Comparison of ENCODE assay signal across 10 cellular contexts in genomic region chr1:37865348-37866119, GRCh38. TPM values are rescaled to one million over a fixed set of nuclear protein-coding genes. Genes with fewer than 3 reads are reported as not detected.
DNase-seq lines count a peak whose midpoint lies in the region; ATAC-seq, FAIRE-seq and TF ChIP-seq lines count a peak whose summit lies in the region.
"Had no signal": no experiment of that assay in that cellular context is flagged by ENCODE, and none has a peak within 500 bp of the region (broad histone marks: within the 10 kb centered on the region; RNA-seq: fewer than 3 reads in every experiment).

No MANE protein-coding gene starts in this region.

- ATAC-seq in K562 = peak; percentile 15; the same call in 2 of the 3 replicates

- peaks cover 9 to 16% of the 10 kb centered on the region in 2 experiments; a peak in 4 of 5 replicates for H3K4me1 ChIP-seq in K562 (replicated peaks in 1 of 2; ENCODE audit: control insufficient read depth in 2 of 2, insufficient read depth in 2 of 2, low read length in 2 of 2)

- in situ Hi-C loops in K562 (cut with MboI) = no loop called here

- no peak for FAIRE-seq in K562 (lab: Jason Lieb, UNC)

- TF ChIP-seq CTCF in K562 (IDR thresholded peaks at IDR 0.05 in 2 of 3, conservative IDR thresholded peaks at IDR 0.05 in 1 of 3; ENCODE audit: insufficient read depth in 2 of 3, low read depth in 1 of 3, low read length in 3 of 3) = no peak

- H3K4me2 ChIP-seq in K562 (ENCODE audit: insufficient read depth, low read length) = no peak overlapping the region
- H3K4me2 ChIP-seq: KMS-11 had no signal

- H3K27ac ChIP-seq in K562 (ENCODE audit: extremely low read depth, low read depth, low read length) = peak overlapping the region; percentile 45; the same call in 2 of the 3 replicates
- H3K27ac ChIP-seq: KMS-11, VCaP had no signal

- no peaks in the 10 kb centered on the region for H4K20me1 ChIP-seq in K562 (replicated peaks; ENCODE audit: control insufficient read depth, insufficient read depth, low read length)

- POLR2A ChIA-PET in K562 (lab: Yijun Ruan, JAX) = interaction anchor here (0.6 to 1.3 kb wide), 3 partner anchors 10 to 70 kb away, joined by 3 to 6 read pairs (median 4); no protein-coding TSS in a partner anchor

- H2AFZ ChIP-seq in K562 (ENCODE audit: low read depth, low read length) = no peak overlapping the region

- no peaks in the 10 kb centered on the region for H3K9me1 ChIP-seq in K562 (ENCODE audit: control insufficient read depth, insufficient read depth, low read length)

- H3K79me2 ChIP-seq in K562 (ENCODE audit: control insufficient read depth, insufficient read depth, low read length) = no peaks in the 10 kb centered on the region

- DNase-seq in GM04504 (ENCODE audit: low read depth) (peak; percentile 9), NCI-H460 (ENCODE audit: extremely low read depth, low read depth) (peak; percentile 53), K562 (ENCODE audit: extremely low read depth in 1 of 4, low spot score in 3 of 4) (peak in 1 of 4 experiments; percentile 30), SK-N-DZ (ENCODE audit: low spot score) (no peak), pons (ENCODE audit: low spot score) (no peak), NCI-H2081 treated with DMSO at 0.1 percent for 48 hours (lab: John Stamatoyannopoulos, UW) (no peak)
- DNase-seq in stimulated activated CD4-positive, alpha-beta T cell treated with anti-CD3 and anti-CD28 coated beads, Interleukin-4, amount 100 ng/mL, for 1 hour = peak; percentile 22
- DNase-seq: nephron progenitor cell had no signal

- peaks cover 63% of the 10 kb centered on the region for H3K36me3 ChIP-seq in K562 (ENCODE audit: control insufficient read depth, insufficient read depth, low read length)

- TF ChIP-seq POLR2A in K562 (conservative IDR thresholded peaks at IDR 0.05) = no peak

- TF ChIP-seq RAD21 in K562 (CRISPR knock-in tag; conservative IDR thresholded peaks at IDR 0.05 in 1 of 2, IDR thresholded peaks at IDR 0.05 in 1 of 2) = no peak

- no peaks in the 10 kb centered on the region for H3K9me3 ChIP-seq in K562 (replicated peaks; ENCODE audit: control insufficient read depth, insufficient read depth, low read depth, low read length)

- H3K27me3 ChIP-seq in K562 (ENCODE audit: control insufficient read depth in 2 of 2, insufficient read depth in 2 of 2, low read length in 2 of 2) = no peaks in the 10 kb centered on the region; a peak in 1 of 5 replicates

- H3K4me3 ChIP-seq in K562 = no peak overlapping the region

- 55% methylated on average over 6 of the region's 6 CpGs for WGBS in K562 (ENCODE audit: insufficient coverage, low coverage, missing lambda C conversion rate)

- peak overlapping the region in 1 of 2 experiments; percentile 7; a peak in 3 of 4 replicates for H3K9ac ChIP-seq in K562 (ENCODE audit: insufficient read depth in 1 of 2, low read depth in 2 of 2, low read length in 2 of 2)
- H3K9ac ChIP-seq: KMS-11 had no signal

- intact Hi-C loops in K562 (cut with micrococcal nuclease) = no loop called here

- TF ChIP-seq EP300 in K562 (IDR thresholded peaks at IDR 0.05; ENCODE audit: low read length) = no peak

- CTCF ChIA-PET in K562 (lab: Yijun Ruan, JAX; ENCODE audit: low intra/inter-chr PET ratio) = interaction anchor here (0.6 kb wide), 1 partner anchor 100 kb away, joined by 3 read pairs; no protein-coding TSS in a partner anchor

- BruUV-seq in K562 (replicated peaks; lab: Mats Ljungman, UMichigan) = no TSS peak

TF ChIP-seq in K562, 482 proteins besides CTCF, POLR2A, EP300 and RAD21 (continues in another document):
- peak; percentile 84 for TF ChIP-seq CEBPG (CRISPR knock-in tag; IDR thresholded peaks at IDR 0.05)
- TF ChIP-seq CEBPG (tag; conservative IDR thresholded peaks at IDR 0.05 in 1 of 2, IDR thresholded peaks at IDR 0.05 in 1 of 2) = peak in 1 of 2 experiments; percentile 88; a peak in 2 of 4 replicates
- TF ChIP-seq ARID2 (IDR thresholded peaks at IDR 0.05) = no peak
- no peak for TF ChIP-seq NR0B1 (IDR thresholded peaks at IDR 0.05; ENCODE audit: partially characterized antibody)

RNA-seq across cellular contexts. Expression of gene MTF1, which starts 6.1 kb away (rescaled TPM):
- total RNA-seq in NCI-H460 (2014; rRNA removed; shearing (Covaris generic)) = 2.6 and 2.9 TPM in 2 replicates
- polyA plus RNA-seq in NCI-H460 (2014; cell fraction: nucleus; rRNA removed) = 2.7 and 3.2 TPM in 2 replicates
- total RNA-seq in K562 (2011; cell fraction: chromatin; rRNA removed; ENCODE audit: low replicate concordance) = 31.8 and 48.9 TPM in 2 replicates
- 9.0 and 9.3 TPM in 2 replicates for total RNA-seq in K562 (2011; cell fraction: nucleolus; rRNA removed)
- total RNA-seq in K562 (2011; cell fraction: nucleoplasm; rRNA removed) = 11.7 and 13.0 TPM in 2 replicates
- total RNA-seq in K562 (2014; rRNA removed) (1.1 and 2.6 TPM in 2 replicates), K562 (2014; rRNA removed; fragmentation: Illumina TruSeq; extraction: Trizol) (6.7 and 7.1 TPM in 2 replicates), K562 (2015; rRNA removed; fragmentation: Illumina TruSeq; extraction: Trizol) (4.3 and 4.4 TPM in 2 replicates), K562 (2021) (11.3 and 12.2 TPM in 2 replicates)
- polyA plus RNA-seq in K562 (2011; rRNA removed) (4.8 and 5.1 TPM in 2 replicates), K562 (2014; fragmentation: Illumina TruSeq; extraction: Trizol) (5.2 and 6.1 TPM in 2 replicates), K562 (2014; fragmentation: Nextera tagmentation; extraction: Ambion mirVana) (1 to 10 TPM; 1.9 to 2.4 TPM), K562 (2014; rRNA removed) (2.9 and 3.6 TPM in 2 replicates)
- polyA plus RNA-seq in K562 (2011; cell fraction: cytosol; rRNA removed) = 3.1 and 4.5 TPM in 2 replicates
- polyA plus RNA-seq in K562 (2011; cell fraction: nucleus; rRNA removed) = 5.0 and 7.5 TPM in 2 replicates
- 2.3 and 5.2 TPM in 2 replicates for polyA plus RNA-seq in K562 (2012)
- polyA minus RNA-seq in K562 (2011; rRNA and poly(A)+ RNA removed) = 16.1 and 36.5 TPM in 2 replicates
- 2.8 and 3.1 TPM in 2 replicates for polyA minus RNA-seq in K562 (2011; cell fraction: cytosol; rRNA and poly(A)+ RNA removed)
- 3.2 and 6.2 TPM in 2 replicates for polyA minus RNA-seq in K562 (2011; cell fraction: nucleus; rRNA and poly(A)+ RNA removed)
- 1.8 TPM in 2 replicates for polyA plus RNA-seq in SK-N-DZ (2014; cell fraction: cytosol; rRNA removed)
- polyA plus RNA-seq in SK-N-DZ (2014; cell fraction: nucleus; rRNA removed) = 0.76 and 2.6 TPM in 2 replicates

RNA-seq across cellular contexts. Expression of gene YRDC, which starts 57.5 kb away (rescaled TPM):
- total RNA-seq in NCI-H460 (2014; rRNA removed; shearing (Covaris generic)) = 39.3 and 45.6 TPM in 2 replicates
- polyA plus RNA-seq in NCI-H460 (2014; cell fraction: nucleus; rRNA removed) = 31.2 and 33.0 TPM in 2 replicates
- 10.5 and 18.9 TPM in 2 replicates for total RNA-seq in K562 (2011; cell fraction: chromatin; rRNA removed; ENCODE audit: low replicate concordance)
- 20.5 and 22.2 TPM in 2 replicates for total RNA-seq in K562 (2011; cell fraction: nucleolus; rRNA removed)
- 21.0 and 24.2 TPM in 2 replicates for total RNA-seq in K562 (2011; cell fraction: nucleoplasm; rRNA removed)
- 58.5 and 65.1 TPM in 2 replicates for total RNA-seq in K562 (2014; rRNA removed)
- 47.2 and 51.0 TPM in 2 replicates for total RNA-seq in K562 (2014; rRNA removed; fragmentation: Illumina TruSeq; extraction: Trizol)
- total RNA-seq in K562 (2015; rRNA removed; fragmentation: Illumina TruSeq; extraction: Trizol) = 34.1 and 34.2 TPM in 2 replicates
- 57.2 and 60.1 TPM in 2 replicates for total RNA-seq in K562 (2021)
- 49.8 and 56.0 TPM in 2 replicates for polyA plus RNA-seq in K562 (2011; rRNA removed)
- polyA plus RNA-seq in K562 (2011; cell fraction: cytosol; rRNA removed) = 48.6 and 49.6 TPM in 2 replicates
- polyA plus RNA-seq in K562 (2011; cell fraction: nucleus; rRNA removed) = 18.8 and 19.7 TPM in 2 replicates
- 32.7 and 40.3 TPM in 2 replicates for polyA plus RNA-seq in K562 (2012)
- 40.2 and 44.8 TPM in 2 replicates for polyA plus RNA-seq in K562 (2014; fragmentation: Illumina TruSeq; extraction: Trizol)
- polyA plus RNA-seq in K562 (2014; fragmentation: Nextera tagmentation; extraction: Ambion mirVana) = 10 to 100 TPM; 11.1 to 16.7 TPM
- polyA plus RNA-seq in K562 (2014; rRNA removed) = 54.4 and 58.9 TPM in 2 replicates
- 25.0 and 26.0 TPM in 2 replicates for polyA minus RNA-seq in K562 (2011; rRNA and poly(A)+ RNA removed)
- 19.2 and 24.3 TPM in 2 replicates for polyA minus RNA-seq in K562 (2011; cell fraction: cytosol; rRNA and poly(A)+ RNA removed)
- polyA minus RNA-seq in K562 (2011; cell fraction: nucleus; rRNA and poly(A)+ RNA removed) = 10.4 and 11.3 TPM in 2 replicates
- polyA plus RNA-seq in SK-N-DZ (2014; cell fraction: cytosol; rRNA removed) = 33.2 and 33.4 TPM in 2 replicates
- polyA plus RNA-seq in SK-N-DZ (2014; cell fraction: nucleus; rRNA removed) = 15.2 and 15.7 TPM in 2 replicates

RNA-seq across cellular contexts. Expression of gene C1orf122, which starts 57.9 kb away (rescaled TPM):
- 18.7 and 19.8 TPM in 2 replicates for total RNA-seq in NCI-H460 (2014; rRNA removed; shearing (Covaris generic))
- 28.6 and 30.0 TPM in 2 replicates for polyA plus RNA-seq in NCI-H460 (2014; cell fraction: nucleus; rRNA removed)
- 2.4 and 6.3 TPM in 2 replicates for total RNA-seq in K562 (2011; cell fraction: chromatin; rRNA removed; ENCODE audit: low replicate concordance)
- total RNA-seq in K562 (2011; cell fraction: nucleolus; rRNA removed) = 12.6 and 15.3 TPM in 2 replicates
- 6.2 and 7.9 TPM in 2 replicates for total RNA-seq in K562 (2011; cell fraction: nucleoplasm; rRNA removed)
- total RNA-seq in K562 (2014; rRNA removed) (70.9 and 85.3 TPM in 2 replicates), K562 (2014; rRNA removed; fragmentation: Illumina TruSeq; extraction: Trizol) (11.2 TPM in 2 replicates), K562 (2015; rRNA removed; fragmentation: Illumina TruSeq; extraction: Trizol) (18.6 and 22.0 TPM in 2 replicates), K562 (2021) (51.5 and 52.5 TPM in 2 replicates)
- polyA plus RNA-seq in K562 (2011; rRNA removed) (17.3 and 20.7 TPM in 2 replicates), K562 (2014; fragmentation: Illumina TruSeq; extraction: Trizol) (8.5 and 12.4 TPM in 2 replicates), K562 (2014; fragmentation: Nextera tagmentation; extraction: Ambion mirVana) (1 to 10 TPM; 3.6 to 5.2 TPM), K562 (2014; rRNA removed) (47.9 and 58.3 TPM in 2 replicates)
- polyA plus RNA-seq in K562 (2011; cell fraction: cytosol; rRNA removed) = 18.1 and 59.5 TPM in 2 replicates
- polyA plus RNA-seq in K562 (2011; cell fraction: nucleus; rRNA removed) = 20.9 and 26.5 TPM in 2 replicates
- 19.8 and 25.5 TPM in 2 replicates for polyA plus RNA-seq in K562 (2012)
- 2.0 and 2.6 TPM in 2 replicates for polyA minus RNA-seq in K562 (2011; rRNA and poly(A)+ RNA removed)
- polyA minus RNA-seq in K562 (2011; cell fraction: cytosol; rRNA and poly(A)+ RNA removed) = 5.5 and 5.9 TPM in 2 replicates
- 4.3 and 5.7 TPM in 2 replicates for polyA minus RNA-seq in K562 (2011; cell fraction: nucleus; rRNA and poly(A)+ RNA removed)
- 43.8 and 54.8 TPM in 2 replicates for polyA plus RNA-seq in SK-N-DZ (2014; cell fraction: cytosol; rRNA removed)
- polyA plus RNA-seq in SK-N-DZ (2014; cell fraction: nucleus; rRNA removed) = 65.2 and 231 TPM in 2 replicates

Comparison
In these comparisons a context has a peak if more than half of its experiments do, and no peak if none do; other contexts are left out.
1. DNase-seq: peak in GM04504 (single experiment), NCI-H460 (single experiment) and stimulated activated CD4-positive, alpha-beta T cell treated with anti-CD3 and anti-CD28 coated beads, Interleukin-4, amount 100 ng/mL, for 1 hour (single experiment); none in SK-N-DZ (single experiment), pons (single experiment) and NCI-H2081 treated with DMSO at 0.1 percent for 48 hours (single experiment).